30 cellular contexts compared by ENCODE assay signal in genomic region chr11:125253795-125254525, GRCh38.
DNase-seq lines count a peak whose midpoint lies in the region; ATAC-seq and TF ChIP-seq lines count a peak whose summit lies in the region.
"Had no signal": no experiment of that assay in that cellular context is flagged by ENCODE, and none has a peak within 500 bp of the region (broad histone marks: within the 10 kb centered on the region; RNA-seq: fewer than 3 reads in every experiment).

No MANE protein-coding gene starts in this region.

- H3K9me3 ChIP-seq in gastroesophageal sphincter (no peaks in the 10 kb centered on the region), mucosa of rectum (ENCODE audit: control insufficient read depth in 2 of 2, low read length in 2 of 2) (no peaks in the 10 kb centered on the region), T-helper 17 cell (ENCODE audit: control insufficient read depth, low read length, poor library complexity, severe bottlenecking) (no peaks in the 10 kb centered on the region)
- H3K9me3 ChIP-seq: BLaER1, breast epithelium, colonic mucosa, thoracic aorta, vagina had no signal

- H3K27ac ChIP-seq in angular gyrus (ENCODE audit: low read depth, low read length) (peak overlapping the region; percentile 89), gastroesophageal sphincter (no peak overlapping the region), mucosa of rectum (ENCODE audit: low read depth in 2 of 2, low read length in 2 of 2) (peak overlapping the region; percentile 30 to 48), temporal lobe (ENCODE audit: low read depth, low read length) (peak overlapping the region; percentile 75)
- H3K27ac ChIP-seq: BLaER1, breast epithelium, colonic mucosa, GM23248, PC-9, thoracic aorta, vagina had no signal

- peaks cover 0 to 7% (median 0%) of the 10 kb centered on the region in 3 donors for H3K4me1 ChIP-seq in gastroesophageal sphincter
- no peaks in the 10 kb centered on the region for H3K4me1 ChIP-seq in mucosa of rectum (ENCODE audit: control insufficient read depth in 2 of 2, insufficient read depth in 2 of 2, low read length in 2 of 2)
- H3K4me1 ChIP-seq: breast epithelium, colonic mucosa, vagina had no signal

- H3K36me3 ChIP-seq in gastroesophageal sphincter (no peaks in the 10 kb centered on the region), mucosa of rectum (ENCODE audit: control insufficient read depth in 2 of 2, insufficient read depth in 2 of 2, low read length in 2 of 2) (no peaks in the 10 kb centered on the region)
- H3K36me3 ChIP-seq: BLaER1, breast epithelium, colonic mucosa, thoracic aorta, vagina had no signal

- TF ChIP-seq POLR2A in gastroesophageal sphincter (IDR thresholded peaks at IDR 0.05) = no peak

- H3K4me3 Mint-ChIP-seq in T-helper 17 cell = no peak overlapping the region
- H3K4me3 Mint-ChIP-seq: activated CD4-positive, alpha-beta T cell treated with anti-CD3 and anti-CD28 coated beads for 36 hours; activated CD8-positive, alpha-beta T cell treated with anti-CD3 and anti-CD28 coated beads, Interleukin-2, amount 10 ng/mL, durations not matched to agents 7 days and 5 days; naive thymus-derived CD4-positive, alpha-beta T cell had no signal

- peaks cover 58% of the 10 kb centered on the region for H3K27me3 Mint-ChIP-seq in T-helper 17 cell

- TF ChIP-seq EP300 in gastroesophageal sphincter (IDR thresholded peaks at IDR 0.05) = no peak

- no peak overlapping the region for H3K9ac ChIP-seq in mucosa of rectum (ENCODE audit: low read depth in 1 of 2, low read length in 2 of 2)
- H3K9ac ChIP-seq: BLaER1, GM23248 had no signal

- no peak overlapping the region for H3K27ac Mint-ChIP-seq in T-helper 17 cell
- H3K27ac Mint-ChIP-seq: activated CD4-positive, alpha-beta T cell treated with anti-CD3 and anti-CD28 coated beads for 36 hours; activated CD8-positive, alpha-beta T cell treated with anti-CD3 and anti-CD28 coated beads, Interleukin-2, amount 10 ng/mL, durations not matched to agents 7 days and 5 days; activated naive CD4-positive, alpha-beta T cell treated with anti-CD3 and anti-CD28 coated beads, Interleukin-2, amount 50 U/mL, for 72 hours; activated T-helper 2 cell treated with anti-CD3 and anti-CD28 coated beads, Interferon-gamma antibody, Interleukin-2, Interleukin-4, amounts not matched to agents 10 μg/mL and 5 μg/mL and 100 μg/mL, durations not matched to agents 14 hours and 24 hours and 36 hours; naive thymus-derived CD4-positive, alpha-beta T cell had no signal

- ATAC-seq in gastroesophageal sphincter = peak; percentile 11
- ATAC-seq in T-helper 17 cell = no peak
- ATAC-seq: activated CD4-positive, alpha-beta T cell treated with anti-CD3 and anti-CD28 coated beads for 36 hours; activated CD8-positive, alpha-beta T cell treated with anti-CD3 and anti-CD28 coated beads, Interleukin-2, amount 10 ng/mL, durations not matched to agents 7 days and 5 days; activated naive CD4-positive, alpha-beta T cell treated with anti-CD3 and anti-CD28 coated beads, Interleukin-2, amount 50 U/mL, for 72 hours; K562; naive thymus-derived CD4-positive, alpha-beta T cell had no signal

- TF ChIP-seq CTCF in gastroesophageal sphincter (IDR thresholded peaks at IDR 0.05) = no peak

- no peaks in the 10 kb centered on the region for H3K36me3 Mint-ChIP-seq in T-helper 17 cell (ENCODE audit: low read depth)
- H3K36me3 Mint-ChIP-seq: activated naive CD4-positive, alpha-beta T cell treated with anti-CD3 and anti-CD28 coated beads, Interleukin-2, amount 50 U/mL, for 72 hours; naive thymus-derived CD4-positive, alpha-beta T cell had no signal

- H3K4me3 ChIP-seq in gastroesophageal sphincter (no peak overlapping the region), mucosa of rectum (ENCODE audit: low read length in 2 of 2) (no peak overlapping the region)
- H3K4me3 ChIP-seq: BLaER1, breast epithelium, colonic mucosa, GM23248, K562, PC-9, thoracic aorta, vagina had no signal

- H3K4me1 Mint-ChIP-seq in T-helper 17 cell = peaks cover 7% of the 10 kb centered on the region
- H3K4me1 Mint-ChIP-seq: activated CD4-positive, alpha-beta T cell treated with anti-CD3 and anti-CD28 coated beads for 36 hours had no signal

- DNase-seq in NCI-H748 (lab: John Stamatoyannopoulos, UW; ENCODE audit: unreplicated experiment) = no peak
- DNase-seq in T-helper 17 cell = no peak
- no peak for DNase-seq in T-helper 9 cell
- DNase-seq: activated CD4-positive, alpha-beta T cell treated with anti-CD3 and anti-CD28 coated beads for 36 hours; activated CD8-positive, alpha-beta T cell treated with anti-CD3 and anti-CD28 coated beads, Interleukin-2, amount 10 ng/mL, durations not matched to agents 7 days and 5 days; colonic mucosa; effector memory CD4-positive, alpha-beta T cell; EL; erythroblast; glutamatergic neuron; GM23248; naive thymus-derived CD4-positive, alpha-beta T cell; NCI-H1092; NCI-H1694; NCI-H526 treated with DMSO at 0.1 percent for 48 hours; PC-9; SHP77; stimulated activated naive CD4-positive, alpha-beta T cell; T-helper 2 cell had no signal

- WGBS in gastroesophageal sphincter (ENCODE audit: low coverage in 1 of 2), 2 donors = 70 to 78% methylated on average over 2 to 3 of the region's 14 CpGs

- no peaks in the 10 kb centered on the region for H3K27me3 ChIP-seq in gastroesophageal sphincter
- H3K27me3 ChIP-seq in mucosa of rectum (ENCODE audit: control insufficient read depth in 2 of 2, insufficient read depth in 2 of 2, low read length in 2 of 2) = no peaks in the 10 kb centered on the region
- H3K27me3 ChIP-seq: BLaER1, breast epithelium, colonic mucosa, vagina had no signal

Comparison
In these comparisons a context has a peak if more than half of its experiments do, and no peak if none do; other contexts are left out.
1. H3K27ac ChIP-seq: peak in angular gyrus (single experiment), mucosa of rectum (2 of 2) and temporal lobe (single experiment); none in gastroesophageal sphincter (0 of 4).